Comparison of ENCODE assay signal across 20 cellular contexts in genomic region chr9:3804148-3804547, GRCh38.
"Had no signal": no experiment of that assay in that cellular context is flagged by ENCODE, and none has a peak within 500 bp of the region (broad histone marks: within the 10 kb centered on the region; RNA-seq: fewer than 3 reads in every experiment).

No MANE protein-coding gene starts in this region.

- H3K27ac ChIP-seq: gastrocnemius medialis, parathyroid adenoma, thoracic aorta, upper lobe of left lung had no signal

- H3K4me3 ChIP-seq: gastrocnemius medialis, lung, thoracic aorta, upper lobe of left lung had no signal

- DNase-seq: activated B cell treated with CpG ODN at 0.5 μM for 24 hours; activated CD4-positive, alpha-beta memory T cell treated with anti-CD3 and anti-CD28 coated beads for 36 hours; activated CD4-positive, alpha-beta T cell treated with anti-CD3 and anti-CD28 coated beads for 4 hours; activated naive CD4-positive, alpha-beta T cell treated with anti-CD3 and anti-CD28 coated beads for 36 hours; aorta; cortex of kidney; gastrocnemius medialis; head of caudate nucleus; kidney; midbrain; stimulated activated CD4-positive, alpha-beta T cell treated with anti-CD3 and anti-CD28 coated beads, Interleukin-4, amount 100 ng/mL, for 4 hours; T-cell; upper lobe of left lung had no signal

- H3K27me3 ChIP-seq: gastrocnemius medialis, upper lobe of left lung had no signal

- H3K4me1 ChIP-seq: gastrocnemius medialis, parathyroid adenoma, upper lobe of left lung had no signal

- H3K9me3 ChIP-seq: gastrocnemius medialis, thoracic aorta, upper lobe of left lung had no signal

- H3K79me2 ChIP-seq: parathyroid adenoma had no signal

- H3K9ac ChIP-seq: parathyroid adenoma had no signal

- H2AFZ ChIP-seq: parathyroid adenoma had no signal

- H3K36me3 ChIP-seq: gastrocnemius medialis, thoracic aorta, upper lobe of left lung had no signal

- ATAC-seq: esophagus mucosa; gastrocnemius medialis; left lobe of liver; sciatic nerve; stimulated activated memory B cell treated with anti-CD40 and anti-IgM and Interleukin-4, amounts not matched to agents 10 μg/mL and 1 μg/mL and 100 μg/mL, for 72 hours; T-cell had no signal
